10 cellular contexts compared by ENCODE assay signal in the genomic region with DNA sequence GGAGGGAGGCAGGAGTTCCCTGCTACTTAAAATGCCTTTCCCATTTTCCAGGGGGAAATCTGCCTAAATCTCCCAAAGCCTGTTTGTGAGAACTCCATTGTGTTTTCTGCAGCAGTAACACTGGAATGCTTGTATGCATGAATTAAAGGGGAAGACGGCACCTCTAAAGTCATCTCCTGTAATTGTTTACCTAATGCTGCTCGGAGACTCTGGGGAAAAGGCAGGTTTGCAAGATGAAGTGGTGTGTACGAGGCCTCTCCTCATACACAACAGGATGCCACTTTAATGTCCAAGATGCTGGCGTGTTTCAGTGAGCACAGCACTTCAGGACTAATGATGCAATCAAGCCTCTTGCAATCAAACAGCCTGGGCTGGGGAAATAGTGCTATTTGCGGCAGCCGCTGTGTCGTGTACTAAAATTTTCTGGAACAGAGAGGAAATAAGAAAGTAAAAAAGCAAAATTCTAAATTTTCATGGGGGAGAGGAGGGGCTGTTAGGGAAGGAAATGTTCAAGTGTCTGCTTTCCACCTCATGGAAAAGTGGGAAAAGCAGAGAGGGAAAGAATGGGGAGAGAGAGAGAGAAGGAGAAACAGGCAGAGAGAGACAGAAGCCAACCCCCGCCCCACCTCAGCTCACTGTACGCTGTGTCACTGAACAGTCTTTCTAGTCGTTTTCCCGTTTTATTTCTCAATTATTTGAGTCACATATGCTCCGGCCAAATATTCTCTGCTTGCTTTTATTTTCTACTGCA. TPM values are rescaled to one million over a fixed set of nuclear protein-coding genes. Genes with fewer than 3 reads are reported as not detected.
DNase-seq lines count a peak whose midpoint lies in the region; ATAC-seq lines count a peak whose summit lies in the region.
"Had no signal": no experiment of that assay in that cellular context is flagged by ENCODE, and none has a peak within 500 bp of the region (broad histone marks: within the 10 kb centered on the region; RNA-seq: fewer than 3 reads in every experiment).

No MANE protein-coding gene starts in this region.

- intact Hi-C loops in Right ventricle myocardium superior (cut with DNase I): no loop called here

- DNase-seq in CD1c-positive myeloid dendritic cell (ENCODE audit: extremely low spot score) (peak; percentile 59), SKM-1 treated with dmso at 0.1 percent for 144 hours (lab: John Stamatoyannopoulos, UW; ENCODE audit: unreplicated experiment) (peak; percentile 80), Right ventricle myocardium superior (peak; percentile 61), pons (ENCODE audit: low spot score) (peak; percentile 14), NCI-H748 (lab: John Stamatoyannopoulos, UW; ENCODE audit: unreplicated experiment) (no peak), T-helper 9 cell (no peak), GDM1 (lab: John Stamatoyannopoulos, UW) (no peak)
- DNase-seq: activated T-cell treated with anti-CD3 and anti-CD28 coated beads, Interleukin-2, amount 50 U/mL, for 1 hour; DND-41 had no signal

- ATAC-seq in Right ventricle myocardium superior (ENCODE audit: poor library complexity): peak; percentile 87
- ATAC-seq in GM18873 (IDR thresholded peaks at IDR 0.05; ENCODE audit: low FRiP score, unreplicated experiment): no peak

RNA-seq across cellular contexts. Expression of gene TSHZ3, which starts 32.9 kb away (rescaled TPM):
- 3.1 TPM for total RNA-seq in Right ventricle myocardium superior

Comparison
In these comparisons a context has a peak if more than half of its experiments do, and no peak if none do; other contexts are left out.
1. DNase-seq: peak in CD1c-positive myeloid dendritic cell (single experiment), SKM-1 treated with dmso at 0.1 percent for 144 hours (single experiment), Right ventricle myocardium superior (single experiment) and pons (single experiment); none in NCI-H748 (single experiment), T-helper 9 cell (single experiment) and GDM1 (single experiment).